8 cellular contexts compared by ENCODE assay signal in the genomic region with DNA sequence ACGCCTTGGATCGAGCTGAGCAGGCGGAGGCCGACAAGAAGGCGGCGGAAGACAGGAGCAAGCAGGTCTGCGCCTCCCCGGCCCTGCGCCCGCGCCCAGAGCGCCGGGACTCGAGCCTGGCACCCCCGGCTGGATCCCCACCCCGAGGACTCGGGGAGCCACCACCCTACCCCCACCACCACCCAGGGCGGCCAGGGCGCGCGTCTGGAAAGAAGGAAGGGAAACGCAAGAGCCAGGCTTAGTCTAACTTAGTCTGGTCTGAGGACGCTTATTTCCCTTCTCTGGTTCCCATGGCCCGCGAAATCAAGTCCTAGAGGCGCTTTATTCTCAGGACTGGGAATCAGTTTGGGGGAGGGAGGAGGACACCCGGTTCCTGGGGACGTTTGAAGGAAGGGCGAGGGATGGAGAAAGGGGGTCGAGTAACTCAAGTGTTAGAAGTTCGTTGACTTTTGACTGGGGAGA. TPM values are rescaled to one million over a fixed set of nuclear protein-coding genes. Genes with fewer than 3 reads are reported as not detected.
DNase-seq lines count a peak whose midpoint lies in the region; ATAC-seq and TF ChIP-seq lines count a peak whose summit lies in the region.

No MANE protein-coding gene starts in this region.

- H3K27me3 Mint-ChIP-seq in activated T-cell treated with anti-CD3 and anti-CD28 coated beads, Interleukin-2, amount 50 U/mL, for 4 hours (ENCODE audit: low read depth): peaks cover 66% of the 10 kb centered on the region

- no peaks in the 10 kb centered on the region for H3K27me3 ChIP-seq in colonic mucosa
- H3K27me3 ChIP-seq in upper lobe of left lung: peaks cover 0 to 29% (median 14%) of the 10 kb centered on the region in 4 donors

- peak overlapping the region; percentile 64 for H3K4me3 ChIP-seq in colonic mucosa
- peak overlapping the region; percentile 43 to 59 (median 52) for H3K4me3 ChIP-seq in upper lobe of left lung

- peak; percentile 12 to 23 for ATAC-seq in activated T-cell treated with anti-CD3 and anti-CD28 coated beads, Interleukin-2, amount 50 U/mL, for 4 hours
- ATAC-seq in upper lobe of left lung (ENCODE audit: low FRiP score in 2 of 2): peak in 1 of 2 donors; percentile 47
- no peak for ATAC-seq in HG03442 (IDR thresholded peaks at IDR 0.05; ENCODE audit: unreplicated experiment)
- no peak for ATAC-seq in HG03097 (IDR thresholded peaks at IDR 0.05; ENCODE audit: low FRiP score, unreplicated experiment)
- no peak for ATAC-seq in GM21717 (IDR thresholded peaks at IDR 0.05; ENCODE audit: unreplicated experiment)

- no peak for DNase-seq in activated T-cell treated with anti-CD3 and anti-CD28 coated beads, Interleukin-2, amount 50 U/mL, for 4 hours
- DNase-seq in activated T-cell treated with anti-CD3 and anti-CD28 coated beads for 4 hours (no peak), colonic mucosa (peak; percentile 49), lung microvascular endothelial cell (ENCODE audit: low read depth in 2 of 2) (peak; percentile 42 to 45), upper lobe of left lung (no peak)

- no peaks in the 10 kb centered on the region for H3K36me3 ChIP-seq in colonic mucosa
- no peaks in the 10 kb centered on the region for H3K36me3 ChIP-seq in upper lobe of left lung

- H3K9me3 ChIP-seq in colonic mucosa (no peaks in the 10 kb centered on the region), upper lobe of left lung (no peaks in the 10 kb centered on the region)

- 1 to 3% methylated on average over 10 to 31 of the region's 31 CpGs for WGBS in upper lobe of left lung, 2 donors

- no peak for TF ChIP-seq CTCF in colonic mucosa (IDR thresholded peaks at IDR 0.05)
- TF ChIP-seq CTCF in upper lobe of left lung (IDR thresholded peaks at IDR 0.05): no peak

- intact Hi-C loops in colonic mucosa (cut with DNase I): loop anchor here (5.0 to 10.0 kb wide), 2 partner anchors 196 to 362 kb away; no protein-coding TSS in a partner anchor

- TF ChIP-seq POLR2A in upper lobe of left lung (IDR thresholded peaks at IDR 0.05): no peak

- TF ChIP-seq EP300 in upper lobe of left lung (IDR thresholded peaks at IDR 0.05): no peak

- H3K4me3 Mint-ChIP-seq in activated T-cell treated with anti-CD3 and anti-CD28 coated beads, Interleukin-2, amount 50 U/mL, for 4 hours: peak overlapping the region; percentile 71

- H3K4me1 Mint-ChIP-seq in activated T-cell treated with anti-CD3 and anti-CD28 coated beads, Interleukin-2, amount 50 U/mL, for 4 hours (ENCODE audit: low read depth): peaks cover 9% of the 10 kb centered on the region

- H3K9ac ChIP-seq in colonic mucosa (ENCODE audit: low read depth in 2 of 2, low read length in 2 of 2): peak overlapping the region; percentile 91 to 95

- H3K4me1 ChIP-seq in colonic mucosa (no peaks in the 10 kb centered on the region), upper lobe of left lung (peaks cover 19 to 41% (median 33%) of the 10 kb centered on the region in 4 donors)

- no peaks in the 10 kb centered on the region for H3K9me3 Mint-ChIP-seq in activated T-cell treated with anti-CD3 and anti-CD28 coated beads, Interleukin-2, amount 50 U/mL, for 4 hours

- H3K36me3 Mint-ChIP-seq in activated T-cell treated with anti-CD3 and anti-CD28 coated beads, Interleukin-2, amount 50 U/mL, for 4 hours (ENCODE audit: insufficient read depth): no peaks in the 10 kb centered on the region

- H3K27ac ChIP-seq in colonic mucosa (peak overlapping the region; percentile 83), upper lobe of left lung (peak overlapping the region; percentile 15 to 78 (median 70))

RNA-seq across cellular contexts. Expression of a gene that starts 0.4 kb away (rescaled TPM):
- 10 to 100 TPM in 1 of 3 donors, 1 to 10 TPM in 2; 9.5 to 11.4 (median 9.5) TPM for total RNA-seq in activated T-cell treated with anti-CD3 and anti-CD28 coated beads, Interleukin-2, amount 50 U/mL, for 4 hours
- total RNA-seq in colonic mucosa: 100 to 1,000 TPM; 423 to 769 TPM
- total RNA-seq in lung microvascular endothelial cell: 164 and 217 TPM in 2 replicates
- 100 to 1,000 TPM; 144 to 343 (median 254) TPM for total RNA-seq in upper lobe of left lung

Comparison
In these comparisons a context has a peak if more than half of its experiments do, and no peak if none do; other contexts are left out.
1. ATAC-seq: peak in activated T-cell treated with anti-CD3 and anti-CD28 coated beads, Interleukin-2, amount 50 U/mL, for 4 hours (2 of 2); none in HG03442 (single experiment), HG03097 (single experiment) and GM21717 (single experiment).
2. DNase-seq: peak in colonic mucosa (single experiment) and lung microvascular endothelial cell (2 of 2); none in activated T-cell treated with anti-CD3 and anti-CD28 coated beads, Interleukin-2, amount 50 U/mL, for 4 hours (single experiment), activated T-cell treated with anti-CD3 and anti-CD28 coated beads for 4 hours (single experiment) and upper lobe of left lung (0 of 2).
3. RNA of a gene that starts 0.4 kb away (total RNA-seq): 423 to 769 TPM in colonic mucosa, 144 to 343 TPM in upper lobe of left lung and 164 to 217 TPM in lung microvascular endothelial cell; 9.5 to 11.4 TPM in activated T-cell treated with anti-CD3 and anti-CD28 coated beads, Interleukin-2, amount 50 U/mL, for 4 hours; every median in the first group is over 10 times any median in the second.